In genomic region chr16:58127033-58127556, GRCh38 we compare ENCODE assay signal across 8 cellular contexts. TPM values are rescaled to one million over a fixed set of nuclear protein-coding genes. Genes with fewer than 3 reads are reported as not detected.
DNase-seq lines count a peak whose midpoint lies in the region; ATAC-seq and TF ChIP-seq lines count a peak whose summit lies in the region.

No MANE protein-coding gene starts in this region.

- TF ChIP-seq CTCF in DND-41 (IDR thresholded peaks at IDR 0.05; ENCODE audit: borderline replicate concordance, extremely low read depth, low read length, poor library complexity, severe bottlenecking) (peak; percentile 40), ovary (IDR thresholded peaks at IDR 0.05) (peak in 1 of 3 donors; percentile 18)

- H3K36me3 ChIP-seq in DND-41 (ENCODE audit: insufficient read depth, low read length) (peaks cover 11% of the 10 kb centered on the region), ovary (no peaks in the 10 kb centered on the region)

- H2AFZ ChIP-seq in DND-41 (ENCODE audit: low read depth, low read length): no peak overlapping the region

- H3K4me2 ChIP-seq in DND-41 (ENCODE audit: insufficient read depth, low read length): peak overlapping the region; percentile 70

- peaks cover 79% of the 10 kb centered on the region for H3K79me2 ChIP-seq in DND-41 (ENCODE audit: insufficient read depth, low read length)

- peaks cover 59% of the 10 kb centered on the region for H3K4me1 ChIP-seq in DND-41 (ENCODE audit: insufficient read depth, low read length)
- H3K4me1 ChIP-seq in ovary (ENCODE audit: insufficient read depth): peaks cover 14% of the 10 kb centered on the region

- H4K20me1 ChIP-seq in DND-41 (ENCODE audit: insufficient read depth, low read length): peaks cover 58% of the 10 kb centered on the region

- TF ChIP-seq POLR2A in erythroblast (IDR thresholded peaks at IDR 0.05; ENCODE audit: low read length) (no peak), ovary (IDR thresholded peaks at IDR 0.05) (no peak)

- no peaks in the 10 kb centered on the region for H3K9me3 ChIP-seq in DND-41 (ENCODE audit: insufficient read depth, low read length, severe bottlenecking)
- H3K9me3 ChIP-seq in ovary: no peaks in the 10 kb centered on the region

- H3K9ac ChIP-seq in DND-41 (ENCODE audit: low read depth, low read length): peak overlapping the region; percentile 93

- ATAC-seq in DND-41 (ENCODE audit: insufficient read depth, low read depth) (no peak), HG02938 (IDR thresholded peaks at IDR 0.05; ENCODE audit: unreplicated experiment) (peak; percentile 41), GM19397 (IDR thresholded peaks at IDR 0.05; ENCODE audit: unreplicated experiment) (no peak), HG03469 (IDR thresholded peaks at IDR 0.05; ENCODE audit: unreplicated experiment) (no peak), GM21723 (IDR thresholded peaks at IDR 0.05; ENCODE audit: unreplicated experiment) (no peak)

- H3K27ac ChIP-seq in DND-41 (ENCODE audit: low read length) (peak overlapping the region; percentile 97; the same call in 1 of the 2 replicates), ovary (peak overlapping the region in 1 of 2 donors; percentile 29)

- no peak for DNase-seq in DND-41
- peak in 3 of 5 experiments; percentile 15 to 76 (median 44) for DNase-seq in T-helper 2 cell
- peak; percentile 58 to 70 for DNase-seq in erythroblast (lab: John Stamatoyannopoulos, UW)
- DNase-seq in ovary: peak in 1 of 5 donors; percentile 36

- whole genome bisulfite sequencing in ovary, 3 donors: 3 to 4% (median 3%) methylated on average over 7 of the region's 7 CpGs

- H3K27me3 ChIP-seq in DND-41 (ENCODE audit: insufficient read depth, low read length, poor library complexity) (no peaks in the 10 kb centered on the region), ovary (no peaks in the 10 kb centered on the region)

- peak overlapping the region; percentile 73 to 84; a peak in 3 of 4 replicates for H3K4me3 ChIP-seq in DND-41 (ENCODE audit: low read depth in 1 of 2, low read length in 2 of 2)
- H3K4me3 ChIP-seq in ovary: peak overlapping the region; percentile 19

- intact Hi-C loops in ovary (cut with DNase I): loop anchor here in 2 of 4 donors (5.0 to 10.0 kb wide), 3 partner anchors 100 to 222 kb away; partner anchors contain the start of gene MMP15 (in 1 of the 2)

- no peak for TF ChIP-seq EP300 in ovary (IDR thresholded peaks at IDR 0.05)

RNA-seq across cellular contexts. Expression of gene CFAP20, which starts 2.1 kb away (rescaled TPM):
- 10 to 100 TPM; 20.5 to 38.9 (median 30.0) TPM for total RNA-seq in ovary
- polyA plus RNA-seq in ovary: 10 to 100 TPM; 39.2 to 44.7 TPM
